In genomic region chr12:60148831-60149230, GRCh38 we compare ENCODE assay signal across 16 cellular contexts.
DNase-seq lines count a peak whose midpoint lies in the region; ATAC-seq and TF ChIP-seq lines count a peak whose summit lies in the region.
"Had no signal": no experiment of that assay in that cellular context is flagged by ENCODE, and none has a peak within 500 bp of the region (broad histone marks: within the 10 kb centered on the region; RNA-seq: fewer than 3 reads in every experiment).

No MANE protein-coding gene starts in this region.

- H3K27me3 Mint-ChIP-seq in osteocyte (ENCODE audit: unreplicated experiment) = no peaks in the 10 kb centered on the region

- no peaks in the 10 kb centered on the region for H3K79me1 ChIP-seq in mesendoderm (ENCODE audit: low read length)

- no peak overlapping the region for H3K18ac ChIP-seq in mesendoderm (ENCODE audit: low read length)

- no peak overlapping the region for H3K4me2 ChIP-seq in mesendoderm (ENCODE audit: low read length)

- in situ Hi-C loops in Caki2 (cut with HindIII; ENCODE audit: low pct_unique_long_range_greater_than_20kb, low sequenced_read_pairs) = no loop called here

- peak overlapping the region; percentile 41 for H3K27ac Mint-ChIP-seq in osteocyte (ENCODE audit: unreplicated experiment)
- H3K27ac Mint-ChIP-seq: CD8-positive, alpha-beta memory T cell had no signal

- H3K56ac ChIP-seq in mesendoderm (ENCODE audit: low read length) = no peak overlapping the region

- no peak overlapping the region for H4K8ac ChIP-seq in mesendoderm (ENCODE audit: low read depth, low read length)

- H3K4me1 ChIP-seq in heart right ventricle (no peaks in the 10 kb centered on the region), mesendoderm (ENCODE audit: control insufficient read depth, low read depth, low read length) (no peaks in the 10 kb centered on the region)

- peak; percentile 56 for ATAC-seq in esophagus mucosa
- ATAC-seq in heart right ventricle = no peak
- no peak for ATAC-seq in HG03280 (IDR thresholded peaks at IDR 0.05; ENCODE audit: unreplicated experiment)
- ATAC-seq in GM18870 (IDR thresholded peaks at IDR 0.05; ENCODE audit: unreplicated experiment) = no peak
- ATAC-seq: activated T-cell treated with anti-CD3 and anti-CD28 coated beads, Interleukin-2, amount 50 U/mL, for 4 hours; left ventricle myocardium superior had no signal

- no peak overlapping the region for H4K5ac ChIP-seq in mesendoderm (ENCODE audit: low read length)

- H3K9ac ChIP-seq in mesendoderm (ENCODE audit: low read length) = no peak overlapping the region

- H3K79me2 ChIP-seq in mesendoderm (ENCODE audit: control insufficient read depth, insufficient read depth, low read length) = no peaks in the 10 kb centered on the region

- H3K23ac ChIP-seq in mesendoderm (ENCODE audit: low read length) = no peak overlapping the region

- peaks cover 0 to 5% (median 0%) of the 10 kb centered on the region in 11 donors for H3K9me3 ChIP-seq in heart right ventricle

- peaks cover 3% of the 10 kb centered on the region for H3K36me3 Mint-ChIP-seq in osteocyte (ENCODE audit: unreplicated experiment)
- H3K36me3 Mint-ChIP-seq: CD8-positive, alpha-beta memory T cell had no signal

- peaks cover 6% of the 10 kb centered on the region for H3K9me3 Mint-ChIP-seq in osteocyte (ENCODE audit: unreplicated experiment)

- no peak overlapping the region for H2BK5ac ChIP-seq in mesendoderm (ENCODE audit: low read length)

- H3K4me3 ChIP-seq in heart right ventricle = no peak overlapping the region
- no peak overlapping the region for H3K4me3 ChIP-seq in mesendoderm (ENCODE audit: low read length)
- H3K4me3 ChIP-seq: SK-N-MC had no signal

- H3K27me3 ChIP-seq in heart right ventricle (no peaks in the 10 kb centered on the region), mesendoderm (ENCODE audit: insufficient read depth, low read length, poor library complexity) (no peaks in the 10 kb centered on the region)

- H3K4me3 Mint-ChIP-seq in osteocyte (ENCODE audit: unreplicated experiment) = no peak overlapping the region
- H3K4me3 Mint-ChIP-seq: activated T-cell treated with anti-CD3 and anti-CD28 coated beads, Interleukin-2, amount 50 U/mL, for 4 hours; CD8-positive, alpha-beta memory T cell had no signal

- H3K36me3 ChIP-seq in heart right ventricle (no peaks in the 10 kb centered on the region), mesendoderm (ENCODE audit: control insufficient read depth, insufficient read depth, low read length) (no peaks in the 10 kb centered on the region)

- H2AK5ac ChIP-seq in mesendoderm (ENCODE audit: low read length) = no peak overlapping the region

- peaks cover 61% of the 10 kb centered on the region for H3K4me1 Mint-ChIP-seq in osteocyte (ENCODE audit: unreplicated experiment)
- H3K4me1 Mint-ChIP-seq: CD8-positive, alpha-beta memory T cell had no signal

- TF ChIP-seq CTCF in osteocyte (IDR thresholded peaks at IDR 0.05) (no peak), heart right ventricle (IDR thresholded peaks at IDR 0.05) (no peak)

- H2BK15ac ChIP-seq in mesendoderm (replicated peaks; ENCODE audit: low read depth) = no peak overlapping the region

- H3K27ac ChIP-seq in heart right ventricle (no peak overlapping the region), mesendoderm (ENCODE audit: low read depth, low read length) (no peak overlapping the region)
- H3K27ac ChIP-seq: SK-N-MC had no signal

- H3K4ac ChIP-seq in mesendoderm (ENCODE audit: low read depth, low read length) = no peak overlapping the region

- DNase-seq in Caki2 (ENCODE audit: low read depth) (peak; percentile 33), RPMI7951 (ENCODE audit: low read depth) (peak; percentile 46), osteocyte (ENCODE audit: extremely low spot score, unreplicated experiment) (no peak), heart right ventricle (no peak), mesendoderm (no peak)
- DNase-seq: activated T-cell treated with anti-CD3 and anti-CD28 coated beads, Interleukin-2, amount 50 U/mL, for 4 hours; caudate nucleus; CD8-positive, alpha-beta memory T cell; left ventricle myocardium superior; NCI-H1694; NCI-H82; nucleus accumbens had no signal

- intact Hi-C loops in heart right ventricle (cut with DNase I) = no loop called here

- no peak overlapping the region for H2BK120ac ChIP-seq in mesendoderm (ENCODE audit: low read depth, low read length)

Comparison
In these comparisons a context has a peak if more than half of its experiments do, and no peak if none do; other contexts are left out.
1. DNase-seq: peak in Caki2 (single experiment) and RPMI7951 (single experiment); none in osteocyte (single experiment), heart right ventricle (0 of 2) and mesendoderm (single experiment).